10 cellular contexts compared by ENCODE assay signal in genomic region chr10:89001024-89001423, GRCh38. TPM values are rescaled to one million over a fixed set of nuclear protein-coding genes. Genes with fewer than 3 reads are reported as not detected.
DNase-seq lines count a peak whose midpoint lies in the region; ATAC-seq and TF ChIP-seq lines count a peak whose summit lies in the region.
"Had no signal": no experiment of that assay in that cellular context is flagged by ENCODE, and none has a peak within 500 bp of the region (broad histone marks: within the 10 kb centered on the region; RNA-seq: fewer than 3 reads in every experiment).

No MANE protein-coding gene starts in this region.

- H3K27ac ChIP-seq in fibroblast of lung (ENCODE audit: insufficient read depth, low read length): peak overlapping the region; percentile 70
- peak overlapping the region; percentile 19 to 81 for H3K27ac ChIP-seq in testis

- no peak for TF ChIP-seq POLR2A in testis (IDR thresholded peaks at IDR 0.05)

- no peaks in the 10 kb centered on the region for H3K27me3 ChIP-seq in fibroblast of lung (ENCODE audit: control insufficient read depth, insufficient read depth, low read length)
- H3K27me3 ChIP-seq in testis: no peaks in the 10 kb centered on the region

- peaks cover 13% of the 10 kb centered on the region for H3K4me1 ChIP-seq in fibroblast of lung (ENCODE audit: control insufficient read depth, extremely low read depth, insufficient read depth, low read length)
- peaks cover 14% of the 10 kb centered on the region for H3K4me1 ChIP-seq in testis

- TF ChIP-seq CTCF in fibroblast of lung (conservative IDR thresholded peaks at IDR 0.05 in 1 of 2, IDR thresholded peaks at IDR 0.05 in 1 of 2; ENCODE audit: low read depth in 1 of 2, low read length in 2 of 2) (no peak), testis (IDR thresholded peaks at IDR 0.05) (no peak)

- H3K36me3 Mint-ChIP-seq in activated T-cell treated with anti-CD3 and anti-CD28 coated beads, Interleukin-2, amount 50 U/mL, for 72 hours (ENCODE audit: insufficient read depth in 2 of 2): peaks cover 10 to 28% of the 10 kb centered on the region in 2 donors
- peaks cover 7% of the 10 kb centered on the region for H3K36me3 Mint-ChIP-seq in T-cell

- no peak overlapping the region for H2AFZ ChIP-seq in fibroblast of lung (ENCODE audit: low read length)

- peak overlapping the region; percentile 16 for H3K9ac ChIP-seq in fibroblast of lung (ENCODE audit: insufficient read depth, low read length)

- peak; percentile 82 to 84 for ATAC-seq in activated T-cell treated with anti-CD3 and anti-CD28 coated beads, Interleukin-2, amount 50 U/mL, for 72 hours (replicated peaks in 1 of 2)
- peak; percentile 48 to 65 (median 58) for ATAC-seq in T-cell (replicated peaks in 1 of 4)

- H3K79me2 ChIP-seq in fibroblast of lung (ENCODE audit: control insufficient read depth, insufficient read depth, low read length): peaks cover 58% of the 10 kb centered on the region

- POLR2A ChIA-PET in T-cell (lab: Charles Lee): interaction anchor here (0.7 to 1.4 kb wide), 6 partner anchors 9 to 418 kb away, joined by 3 to 7 read pairs (median 4); partner anchors contain the start of genes FAS (in 1 of the 2) and RNLS (in 1 of the 2)

- H3K4me3 Mint-ChIP-seq in activated T-cell treated with anti-CD3 and anti-CD28 coated beads, Interleukin-2, amount 50 U/mL, for 72 hours: peak overlapping the region; percentile 68 to 92
- H3K4me3 Mint-ChIP-seq in T-cell: peak overlapping the region; percentile 61 to 72 (median 63)

- H3K9me3 Mint-ChIP-seq in activated T-cell treated with anti-CD3 and anti-CD28 coated beads, Interleukin-2, amount 50 U/mL, for 72 hours: no peaks in the 10 kb centered on the region
- no peaks in the 10 kb centered on the region for H3K9me3 Mint-ChIP-seq in T-cell

- peak overlapping the region; percentile 92 for H3K4me2 ChIP-seq in fibroblast of lung (ENCODE audit: extremely low read depth, insufficient read depth, low read length)

- CTCF ChIA-PET in T-cell (lab: Charles Lee): interaction anchor here (0.7 to 1.4 kb wide), 8 partner anchors 9 to 214 kb away, joined by 3 to 9 read pairs (median 4); partner anchors contain the start of gene FAS (in 1 of the 2)

- H3K4me1 Mint-ChIP-seq in activated T-cell treated with anti-CD3 and anti-CD28 coated beads, Interleukin-2, amount 50 U/mL, for 72 hours (ENCODE audit: low read depth): peaks cover 74% of the 10 kb centered on the region
- peaks cover 59 to 68% (median 62%) of the 10 kb centered on the region in 3 donors for H3K4me1 Mint-ChIP-seq in T-cell

- WGBS in testis, 2 donors: 39 to 40% methylated on average over 2 of the region's 2 CpGs

- no peaks in the 10 kb centered on the region for H3K27me3 Mint-ChIP-seq in activated T-cell treated with anti-CD3 and anti-CD28 coated beads, Interleukin-2, amount 50 U/mL, for 72 hours (ENCODE audit: low read depth)
- no peaks in the 10 kb centered on the region for H3K27me3 Mint-ChIP-seq in T-cell

- H3K27ac Mint-ChIP-seq in activated T-cell treated with anti-CD3 and anti-CD28 coated beads, Interleukin-2, amount 50 U/mL, for 72 hours: peak overlapping the region; percentile 97
- peak overlapping the region; percentile 83 to 88 for H3K27ac Mint-ChIP-seq in T-cell

- intact Hi-C loops in testis (cut with DNase I; ENCODE audit: low total_unique reads): no loop called here

- H3K4me3 ChIP-seq in fibroblast of lung (replicated peaks in 1 of 4; ENCODE audit: control extremely low read depth in 1 of 4, insufficient read depth in 1 of 4, low read depth in 3 of 4, low read length in 4 of 4) (peak overlapping the region in 3 of 4 experiments; percentile 24 to 45 (median 41)), testis (no peak overlapping the region)

- H4K20me1 ChIP-seq in fibroblast of lung (ENCODE audit: control insufficient read depth, extremely low read depth, insufficient read depth, low read length): no peaks in the 10 kb centered on the region

- H3K36me3 ChIP-seq in fibroblast of lung (ENCODE audit: control insufficient read depth, insufficient read depth, low read length): peaks cover 5% of the 10 kb centered on the region
- H3K36me3 ChIP-seq in testis (ENCODE audit: low read depth, missing control alignments): no peaks in the 10 kb centered on the region

- H3K9me3 ChIP-seq in fibroblast of lung (ENCODE audit: control insufficient read depth, insufficient read depth, low read depth, low read length) (no peaks in the 10 kb centered on the region), testis (no peaks in the 10 kb centered on the region)

- DNase-seq in activated T-cell treated with anti-CD3 and anti-CD28 coated beads, Interleukin-2, amount 50 U/mL, for 72 hours: peak; percentile 52 to 53
- DNase-seq in activated T-cell treated with anti-CD3 and anti-CD28 coated beads for 4 hours: no peak
- peak in 1 of 34 experiments; percentile 10 for DNase-seq in T-cell
- no peak for DNase-seq in fibroblast of lung (ENCODE audit: low read depth in 2 of 2)
- no peak for DNase-seq in testis
- DNase-seq in AG20443 (ENCODE audit: low spot score): no peak
- no peak for DNase-seq in AML-193 (lab: John Stamatoyannopoulos, UW)
- DNase-seq in stimulated activated naive CD4-positive, alpha-beta T cell treated with Interleukin-2 at 50 U/mL for 16 hours (lab: John Stamatoyannopoulos, UW): no peak
- DNase-seq: activated CD4-positive, CD25-positive, alpha-beta regulatory T cell treated with anti-CD3 and anti-CD28 coated beads, Interleukin-2, amount 50 U/mL, for 72 hours; NCI-H748 treated with DMSO at 0.1 percent for 48 hours had no signal

RNA-seq across cellular contexts. Expression of gene FAS, which starts 10.4 kb away (rescaled TPM):
- total RNA-seq in activated T-cell treated with anti-CD3 and anti-CD28 coated beads, Interleukin-2, amount 50 U/mL, for 72 hours: 100 to 1,000 TPM; 111 to 138 TPM
- 10 to 100 TPM; 18.4 to 32.6 (median 28.0) TPM for total RNA-seq in T-cell
- total RNA-seq in fibroblast of lung: 95.8 and 124 TPM in 2 replicates
- 67.2 and 77.8 TPM in 2 replicates for polyA plus RNA-seq in fibroblast of lung
- 36.8 and 37.9 TPM in 2 replicates for polyA plus RNA-seq in fibroblast of lung (2012)
- 5.5 and 9.1 TPM in 2 replicates for polyA minus RNA-seq in fibroblast of lung (ENCODE audit: low replicate concordance)
- 10 to 100 TPM in 1 of 2 donors, 1 to 10 TPM in 1; 9.3 to 10.7 TPM for total RNA-seq in testis
- polyA plus RNA-seq in testis (ENCODE audit: insufficient read depth, low read depth, low replicate concordance): 16.2 TPM

RNA-seq across cellular contexts. Expression of gene ACTA2, which starts 48.5 kb away (rescaled TPM):
- 10 to 100 TPM; 60.7 to 76.9 TPM for total RNA-seq in activated T-cell treated with anti-CD3 and anti-CD28 coated beads, Interleukin-2, amount 50 U/mL, for 72 hours
- total RNA-seq in T-cell: 1 to 10 TPM; 4.0 to 7.8 (median 5.3) TPM
- 78.4 and 78.6 TPM in 2 replicates for total RNA-seq in fibroblast of lung
- 237 and 2,788 TPM in 2 replicates for polyA plus RNA-seq in fibroblast of lung
- polyA plus RNA-seq in fibroblast of lung (2012): 206 and 2,024 TPM in 2 replicates
- 291 and 2,169 TPM in 2 replicates for polyA minus RNA-seq in fibroblast of lung (ENCODE audit: low replicate concordance)
- 100 to 1,000 TPM; 398 to 527 TPM for total RNA-seq in testis
- polyA plus RNA-seq in testis (ENCODE audit: insufficient read depth, low read depth, low replicate concordance): 939 TPM

Comparison
In these comparisons a context has a peak if more than half of its experiments do, and no peak if none do; other contexts are left out.
1. DNase-seq: peak in activated T-cell treated with anti-CD3 and anti-CD28 coated beads, Interleukin-2, amount 50 U/mL, for 72 hours (2 of 2); none in activated T-cell treated with anti-CD3 and anti-CD28 coated beads for 4 hours (single experiment), fibroblast of lung (0 of 2), testis (single experiment), AG20443 (single experiment), AML-193 (0 of 2) and stimulated activated naive CD4-positive, alpha-beta T cell treated with Interleukin-2 at 50 U/mL for 16 hours (single experiment).
2. H3K4me3 ChIP-seq: peak in fibroblast of lung (3 of 4); none in testis (0 of 2).